In genomic region chr10:88901206-88901605, GRCh38 we compare ENCODE assay signal across 10 cellular contexts.
DNase-seq lines count a peak whose midpoint lies in the region; ATAC-seq lines count a peak whose summit lies in the region.
"Had no signal": no experiment of that assay in that cellular context is flagged by ENCODE, and none has a peak within 500 bp of the region (broad histone marks: within the 10 kb centered on the region; RNA-seq: fewer than 3 reads in every experiment).

No MANE protein-coding gene starts in this region.

- intact Hi-C loops in head of caudate nucleus (cut with DNase I), result no loop called here

- no peaks in the 10 kb centered on the region for H3K27me3 Mint-ChIP-seq in activated naive CD8-positive, alpha-beta T cell treated with anti-CD3 and anti-CD28 coated beads, Interleukin-2, amount 50 U/mL, for 24 hours

- H3K9me3 Mint-ChIP-seq in activated naive CD8-positive, alpha-beta T cell treated with anti-CD3 and anti-CD28 coated beads, Interleukin-2, amount 50 U/mL, for 24 hours, result no peaks in the 10 kb centered on the region

- ATAC-seq in GM18498 (IDR thresholded peaks at IDR 0.05; ENCODE audit: unreplicated experiment), result peak; percentile 28
- ATAC-seq in GM21390 (IDR thresholded peaks at IDR 0.05; ENCODE audit: unreplicated experiment), result peak; percentile 21
- ATAC-seq in HG03280 (IDR thresholded peaks at IDR 0.05; ENCODE audit: unreplicated experiment), result peak; percentile 5
- peak; percentile 11 for ATAC-seq in activated naive CD8-positive, alpha-beta T cell treated with anti-CD3 and anti-CD28 coated beads, Interleukin-2, amount 50 U/mL, for 24 hours

- H3K4me1 Mint-ChIP-seq in activated naive CD8-positive, alpha-beta T cell treated with anti-CD3 and anti-CD28 coated beads, Interleukin-2, amount 50 U/mL, for 24 hours, result peaks cover 76% of the 10 kb centered on the region

- H3K27ac Mint-ChIP-seq in activated naive CD8-positive, alpha-beta T cell treated with anti-CD3 and anti-CD28 coated beads, Interleukin-2, amount 50 U/mL, for 24 hours, result peak overlapping the region; percentile 97

- H3K4me3 Mint-ChIP-seq in activated naive CD8-positive, alpha-beta T cell treated with anti-CD3 and anti-CD28 coated beads, Interleukin-2, amount 50 U/mL, for 24 hours, result peak overlapping the region; percentile 50

- no peak for DNase-seq in activated naive CD8-positive, alpha-beta T cell treated with anti-CD3 and anti-CD28 coated beads, Interleukin-2, amount 50 U/mL, for 24 hours
- DNase-seq in RKO (ENCODE audit: low spot score), result no peak
- DNase-seq in NCI-H2171 treated with DMSO at 0.1 percent for 48 hours (lab: John Stamatoyannopoulos, UW), result no peak
- no peak for DNase-seq in head of caudate nucleus
- no peak for DNase-seq in nucleus accumbens (lab: John Stamatoyannopoulos, UW)
- DNase-seq: activated CD4-positive, alpha-beta T cell treated with anti-CD3 and anti-CD28 coated beads, Interleukin-2, amount 50 U/mL, for 4 hours; DMS 273 treated with DMSO at 0.1 percent for 48 hours had no signal

- H3K36me3 Mint-ChIP-seq in activated naive CD8-positive, alpha-beta T cell treated with anti-CD3 and anti-CD28 coated beads, Interleukin-2, amount 50 U/mL, for 24 hours (ENCODE audit: low read depth), result peaks cover 43% of the 10 kb centered on the region
